ENCODE assay signal across 24 cellular contexts in genomic region chr4:163767993-163768392, GRCh38.
"Had no signal": no experiment of that assay in that cellular context is flagged by ENCODE, and none has a peak within 500 bp of the region (broad histone marks: within the 10 kb centered on the region; RNA-seq: fewer than 3 reads in every experiment).

No MANE protein-coding gene starts in this region.

- H3K4me3 ChIP-seq: SJCRH30 had no signal

- H3K27ac ChIP-seq: SJCRH30 had no signal

- H3K4me2 ChIP-seq: SK-N-SH had no signal

- H3K9me3 ChIP-seq: SJCRH30, SK-N-SH had no signal

- DNase-seq: activated CD4-positive, alpha-beta memory T cell treated with anti-CD3 and anti-CD28 coated beads for 36 hours; activated CD4-positive, alpha-beta T cell treated with anti-CD3 and anti-CD28 coated beads for 36 hours; activated CD4-positive, alpha-beta T cell treated with anti-CD3 and anti-CD28 coated beads, Interleukin-2, amount 50 U/mL, for 1 hour; activated CD8-positive, alpha-beta memory T cell treated with anti-CD3 and anti-CD28 coated beads, Interleukin-2, amount 50 U/mL, for 4 hours; activated effector memory CD4-positive, alpha-beta T cell treated with Interleukin-2 at 50 U/mL for 16 hours; activated naive CD4-positive, alpha-beta T cell treated with anti-CD3 and anti-CD28 coated beads, Interleukin-2, amount 10 ng/mL, durations not matched to agents 7 days and 5 days; activated naive CD8-positive, alpha-beta T cell treated with anti-CD3 and anti-CD28 coated beads, Interleukin-2, amount 50 U/mL, for 24 hours; activated T-cell treated with anti-CD3 and anti-CD28 coated beads for 4 hours; activated T-cell treated with anti-CD3 and anti-CD28 coated beads, Interleukin-2, amount 50 U/mL, for 4 hours; anterior cingulate cortex; caudate nucleus; cerebellar nuclear complex; Karpas-422; NCI-H1105 treated with DMSO at 0.1 percent for 48 hours; NCI-H1436; NCI-H1694; NCI-H1930; NCI-H2081 treated with DMSO at 0.1 percent for 48 hours; NCI-H345; NCI-H524 treated with DMSO at 0.1 percent for 48 hours; SHP77; SJCRH30; SK-N-SH had no signal

- FAIRE-seq: bronchial epithelial cell had no signal

- H3K27me3 ChIP-seq: SJCRH30 had no signal

- H3K36me3 ChIP-seq: SJCRH30 had no signal

- H3K4me1 ChIP-seq: SJCRH30 had no signal

- H3K9ac ChIP-seq: SK-N-SH had no signal
